In genomic region chr16:50747206-50747956, GRCh38 we compare ENCODE assay signal across 8 cellular contexts. TPM values are rescaled to one million over a fixed set of nuclear protein-coding genes. Genes with fewer than 3 reads are reported as not detected.
A peak's percentile ranks its signal among the peaks of the same experiment; 100 is the strongest.
DNase-seq lines count a peak whose midpoint lies in the region; ATAC-seq, FAIRE-seq and TF ChIP-seq lines count a peak whose summit lies in the region.

No MANE protein-coding gene starts in this region.

- peak; percentile 55 for FAIRE-seq in islet of Langerhans (lab: Jason Lieb, UNC)

- peaks cover 54% of the 10 kb centered on the region for H3K36me3 Mint-ChIP-seq in activated CD4-positive, alpha-beta memory T cell treated with anti-CD3 and anti-CD28 coated beads for 36 hours

- no peaks in the 10 kb centered on the region for H3K9me3 ChIP-seq in upper lobe of right lung

- H3K4me3 ChIP-seq in upper lobe of right lung: no peak overlapping the region

- intact Hi-C loops in activated CD4-positive, alpha-beta memory T cell treated with anti-CD3 and anti-CD28 coated beads for 36 hours (cut with micrococcal nuclease): loop anchor here (1.0 to 10.0 kb wide), 13 partner anchors 18 to 723 kb away; partner anchors contain the start of genes BRD7, CNEP1R1 and SNX20
- intact Hi-C loops in upper lobe of right lung (cut with DNase I): no loop called here

- no peak overlapping the region for H3K27ac ChIP-seq in upper lobe of right lung

- peaks cover 64% of the 10 kb centered on the region for H3K4me1 Mint-ChIP-seq in activated CD4-positive, alpha-beta memory T cell treated with anti-CD3 and anti-CD28 coated beads for 36 hours (ENCODE audit: low read depth)

- H3K4me1 ChIP-seq in upper lobe of right lung: peaks cover 13% of the 10 kb centered on the region

- H3K36me3 ChIP-seq in upper lobe of right lung: peaks cover 26% of the 10 kb centered on the region

- peak; percentile 39 for TF ChIP-seq CTCF in upper lobe of right lung (IDR thresholded peaks at IDR 0.05)

- peak overlapping the region; percentile 73 for H3K4me3 Mint-ChIP-seq in activated CD4-positive, alpha-beta memory T cell treated with anti-CD3 and anti-CD28 coated beads for 36 hours

- peak; percentile 53 for ATAC-seq in GM19467 (IDR thresholded peaks at IDR 0.05; ENCODE audit: unreplicated experiment)
- peak; percentile 78 for ATAC-seq in upper lobe of right lung

- DNase-seq in ELR (ENCODE audit: low read depth): peak; percentile 42
- DNase-seq in Kasumi-1 (lab: John Stamatoyannopoulos, UW): peak; percentile 78 to 90
- no peak for DNase-seq in activated CD4-positive, alpha-beta memory T cell treated with anti-CD3 and anti-CD28 coated beads for 36 hours
- no peak for DNase-seq in upper lobe of right lung
- DNase-seq in NCI-H146 treated with DMSO at 0.1 percent for 48 hours (lab: John Stamatoyannopoulos, UW; ENCODE audit: unreplicated experiment): no peak
- DNase-seq in NK-92 (lab: John Stamatoyannopoulos, UW; ENCODE audit: unreplicated experiment): no peak

- CTCF ChIA-PET in activated CD4-positive, alpha-beta memory T cell treated with anti-CD3 and anti-CD28 coated beads for 36 hours (lab: Charles Lee): interaction anchor here (0.6 to 9.9 kb wide), 25 partner anchors 11 to 537 kb away, joined by 3 to 153 read pairs (median 4); partner anchors contain the start of genes NOD2 and SNX20

- H3K27me3 ChIP-seq in upper lobe of right lung: no peaks in the 10 kb centered on the region

- H3K27ac Mint-ChIP-seq in activated CD4-positive, alpha-beta memory T cell treated with anti-CD3 and anti-CD28 coated beads for 36 hours: peak overlapping the region; percentile 97

- H3K9me3 Mint-ChIP-seq in activated CD4-positive, alpha-beta memory T cell treated with anti-CD3 and anti-CD28 coated beads for 36 hours: no peaks in the 10 kb centered on the region

- POLR2A ChIA-PET in activated CD4-positive, alpha-beta memory T cell treated with anti-CD3 and anti-CD28 coated beads for 36 hours (lab: Charles Lee): interaction anchor here (0.7 to 7.2 kb wide), 8 partner anchors 18 to 81 kb away, joined by 4 to 81 read pairs (median 8); partner anchors contain the start of genes NOD2 and SNX20

- no peaks in the 10 kb centered on the region for H3K27me3 Mint-ChIP-seq in activated CD4-positive, alpha-beta memory T cell treated with anti-CD3 and anti-CD28 coated beads for 36 hours

RNA-seq across cellular contexts. Expression of gene CYLD, which starts 5.5 kb away (rescaled TPM):
- 100 to 1,000 TPM; 133 to 135 TPM for total RNA-seq in activated CD4-positive, alpha-beta memory T cell treated with anti-CD3 and anti-CD28 coated beads for 36 hours
- total RNA-seq in upper lobe of right lung: 48.3 TPM

RNA-seq across cellular contexts. Expression of gene NOD2, which starts 54.0 kb away (rescaled TPM):
- total RNA-seq in activated CD4-positive, alpha-beta memory T cell treated with anti-CD3 and anti-CD28 coated beads for 36 hours: 10 to 100 TPM; 17.9 to 18.7 TPM
- 4.2 TPM for total RNA-seq in upper lobe of right lung

Comparison
In these comparisons a context has a peak if more than half of its experiments do, and no peak if none do; other contexts are left out.
1. DNase-seq: peak in ELR (single experiment) and Kasumi-1 (2 of 2); none in activated CD4-positive, alpha-beta memory T cell treated with anti-CD3 and anti-CD28 coated beads for 36 hours (single experiment), upper lobe of right lung (single experiment), NCI-H146 treated with DMSO at 0.1 percent for 48 hours (single experiment) and NK-92 (single experiment).